In the genomic region with DNA sequence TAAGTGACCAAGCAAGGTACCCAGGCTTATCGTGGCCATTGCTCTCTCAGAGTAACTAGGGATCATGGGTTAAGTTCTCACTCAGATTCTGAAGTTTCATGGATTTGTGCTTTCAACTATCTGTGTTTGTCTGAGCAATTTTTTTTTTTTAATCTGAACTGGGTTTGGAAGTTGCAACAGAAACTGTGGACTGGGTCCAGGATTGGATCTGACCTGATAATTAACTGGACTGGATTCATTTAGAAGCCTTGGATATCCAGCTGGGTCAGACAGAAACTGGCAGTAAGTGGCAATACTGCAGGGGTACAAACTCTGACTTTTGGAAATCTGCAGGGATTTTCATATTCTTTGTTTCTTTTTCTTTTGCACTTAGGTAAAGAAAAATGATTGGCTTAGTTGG, we compare ENCODE assay signal across 16 cellular contexts. TPM values are rescaled to one million over a fixed set of nuclear protein-coding genes. Genes with fewer than 3 reads are reported as not detected.
"Had no signal": no experiment of that assay in that cellular context is flagged by ENCODE, and none has a peak within 500 bp of the region (broad histone marks: within the 10 kb centered on the region; RNA-seq: fewer than 3 reads in every experiment).

No MANE protein-coding gene starts in this region.

- H3K9me3 Mint-ChIP-seq: dendritic cell treated with granulocyte-macrophage colony-stimulating factor and Interleukin-4, amounts not matched to agents 40 ng/mL and 50 ng/mL, for 4 days; effector memory CD8-positive, alpha-beta T cell had no signal

- ATAC-seq: activated naive CD4-positive, alpha-beta T cell treated with anti-CD3 and anti-CD28 coated beads, Interleukin-2, amount 50 U/mL, for 72 hours; effector memory CD8-positive, alpha-beta T cell; naive thymus-derived CD4-positive, alpha-beta T cell; T-helper 17 cell had no signal

- H3K4me3 Mint-ChIP-seq: activated B cell treated with CpG ODN at 0.5 μM for 24 hours; activated CD4-positive, alpha-beta T cell treated with anti-CD3 and anti-CD28 coated beads, Interleukin-2, amount 10 ng/mL, durations not matched to agents 7 days and 5 days; dendritic cell treated with granulocyte-macrophage colony-stimulating factor and Interleukin-4, amounts not matched to agents 40 ng/mL and 50 ng/mL, for 4 days; effector memory CD8-positive, alpha-beta T cell; naive thymus-derived CD4-positive, alpha-beta T cell; T-helper 17 cell had no signal

- H3K4me3 ChIP-seq: lung, sigmoid colon, suprapubic skin, upper lobe of left lung had no signal

- H3K9me3 ChIP-seq: sigmoid colon, suprapubic skin, upper lobe of left lung had no signal

- DNase-seq: activated B cell treated with CpG ODN at 0.5 μM for 24 hours; activated CD4-positive, alpha-beta T cell treated with anti-CD3 and anti-CD28 coated beads, Interleukin-2, amount 10 ng/mL, durations not matched to agents 7 days and 5 days; brain microvascular endothelial cell; cerebellar nuclear complex; effector memory CD8-positive, alpha-beta T cell; naive thymus-derived CD4-positive, alpha-beta T cell; sigmoid colon; stimulated activated CD4-positive, alpha-beta T cell treated with anti-CD3 and anti-CD28 coated beads, Interleukin-2, amount 100 ng/mL, for 24 hours; stimulated activated naive CD4-positive, alpha-beta T cell; T-helper 17 cell; upper lobe of left lung had no signal

- H3K4me1 Mint-ChIP-seq: activated B cell treated with CpG ODN at 0.5 μM for 24 hours had no signal

- H3K36me3 ChIP-seq: brain microvascular endothelial cell, sigmoid colon, suprapubic skin, upper lobe of left lung had no signal

- H3K27me3 Mint-ChIP-seq: activated CD4-positive, alpha-beta T cell treated with anti-CD3 and anti-CD28 coated beads, Interleukin-2, amount 10 ng/mL, durations not matched to agents 7 days and 5 days; dendritic cell treated with granulocyte-macrophage colony-stimulating factor and Interleukin-4, amounts not matched to agents 40 ng/mL and 50 ng/mL, for 4 days had no signal

- H3K27me3 ChIP-seq: brain microvascular endothelial cell, sigmoid colon, suprapubic skin, upper lobe of left lung had no signal

- H3K27ac ChIP-seq: brain microvascular endothelial cell, epithelial cell of prostate, sigmoid colon, suprapubic skin, upper lobe of left lung had no signal

- H3K27ac Mint-ChIP-seq: activated B cell treated with CpG ODN at 0.5 μM for 24 hours; activated CD4-positive, alpha-beta T cell treated with anti-CD3 and anti-CD28 coated beads, Interleukin-2, amount 10 ng/mL, durations not matched to agents 7 days and 5 days; activated naive CD4-positive, alpha-beta T cell treated with anti-CD3 and anti-CD28 coated beads, Interleukin-2, amount 50 U/mL, for 72 hours; dendritic cell treated with granulocyte-macrophage colony-stimulating factor and Interleukin-4, amounts not matched to agents 40 ng/mL and 50 ng/mL, for 4 days; effector memory CD8-positive, alpha-beta T cell; naive thymus-derived CD4-positive, alpha-beta T cell; T-helper 17 cell had no signal

RNA-seq across cellular contexts. Expression of a gene that starts 38.7 kb away (rescaled TPM):
- polyA plus RNA-seq: naive thymus-derived CD4-positive, alpha-beta T cell had no signal
